9 cellular contexts compared by ENCODE assay signal in the genomic region with DNA sequence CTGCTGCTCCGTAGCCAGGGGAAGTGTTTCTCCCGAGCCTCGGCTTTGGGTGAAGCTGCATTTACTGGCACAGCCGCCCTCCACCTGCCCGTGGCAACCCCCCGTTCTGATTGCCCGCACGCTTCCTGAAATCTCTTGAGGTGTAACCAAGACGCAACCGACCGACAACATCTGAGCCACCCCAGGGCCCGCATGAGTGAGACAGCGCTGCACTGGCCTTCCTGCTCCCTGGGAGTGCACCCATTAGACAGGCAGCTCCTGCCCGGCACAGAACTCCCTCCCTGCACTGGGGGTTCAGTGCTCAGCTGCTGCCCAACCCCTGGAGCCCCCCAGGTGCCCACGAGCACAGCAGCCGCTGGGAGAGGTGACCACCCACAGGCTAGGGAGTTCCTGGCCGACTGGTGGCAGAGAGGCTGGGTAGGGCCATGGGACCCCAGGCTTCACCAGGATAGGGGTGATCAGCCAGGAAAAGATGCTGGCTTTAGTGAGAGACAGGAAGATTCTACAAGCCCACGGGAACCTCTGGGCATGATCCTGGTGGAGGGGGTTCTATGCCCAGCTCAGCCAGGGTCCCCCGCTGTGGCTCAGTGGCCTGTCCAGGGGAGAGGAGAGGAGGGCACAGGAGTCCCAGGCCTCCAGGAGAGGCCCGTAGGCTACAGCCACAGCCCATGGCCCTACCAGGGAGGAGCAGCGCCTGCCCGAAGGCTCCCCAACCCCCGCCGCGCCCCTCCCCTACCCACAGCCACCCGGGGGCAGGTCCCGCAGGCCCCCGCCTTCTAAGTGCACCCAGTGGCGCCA. TPM values are rescaled to one million over a fixed set of nuclear protein-coding genes. Genes with fewer than 3 reads are reported as not detected.
DNase-seq lines count a peak whose midpoint lies in the region; ATAC-seq and TF ChIP-seq lines count a peak whose summit lies in the region.
"Had no signal": no experiment of that assay in that cellular context is flagged by ENCODE, and none has a peak within 500 bp of the region (broad histone marks: within the 10 kb centered on the region; RNA-seq: fewer than 3 reads in every experiment).

No MANE protein-coding gene starts in this region.

- H3K27ac Mint-ChIP-seq in activated naive CD8-positive, alpha-beta T cell treated with anti-CD3 and anti-CD28 coated beads, Interleukin-2, amount 50 U/mL, for 24 hours, result peak overlapping the region; percentile 15
- H3K27ac Mint-ChIP-seq in stimulated activated naive CD8-positive, alpha-beta T cell treated with anti-CD3 and anti-CD28 coated beads, Interleukin-15, amount 100 ng/mL, for 72 hours, result peak overlapping the region; percentile 90 to 95

- POLR2A ChIA-PET in HEK293 (lab: Yijun Ruan, JAX), result interaction anchor here (0.6 to 3.3 kb wide), 6 partner anchors 9 to 330 kb away, joined by 3 to 37 read pairs (median 6); a partner anchor contains a TSS

- DNase-seq in activated naive CD8-positive, alpha-beta T cell treated with anti-CD3 and anti-CD28 coated beads, Interleukin-2, amount 50 U/mL, for 24 hours, result peak; percentile 42
- DNase-seq in stimulated activated naive CD8-positive, alpha-beta T cell treated with anti-CD3 and anti-CD28 coated beads, Interleukin-15, amount 100 ng/mL, for 72 hours, result peak in 1 of 2 donors; percentile 64
- DNase-seq in putamen (ENCODE audit: low spot score) (no peak), H7 (no peak), NCI-H2081 (lab: John Stamatoyannopoulos, UW) (no peak)
- DNase-seq: NCI-H524 had no signal

- peaks cover 6% of the 10 kb centered on the region for H3K27me3 Mint-ChIP-seq in activated naive CD8-positive, alpha-beta T cell treated with anti-CD3 and anti-CD28 coated beads, Interleukin-2, amount 50 U/mL, for 24 hours
- H3K27me3 Mint-ChIP-seq in stimulated activated naive CD8-positive, alpha-beta T cell treated with anti-CD3 and anti-CD28 coated beads, Interleukin-15, amount 100 ng/mL, for 72 hours, result peaks cover 5% of the 10 kb centered on the region

- H3K9ac ChIP-seq in iPS-20b (ENCODE audit: low read depth, low read length), result peak overlapping the region; percentile 54; the same call in 1 of the 2 replicates

- no peaks in the 10 kb centered on the region for H3K9me3 ChIP-seq in HEK293 (ENCODE audit: control insufficient read depth, insufficient read depth, low read depth, low read length)
- H3K9me3 ChIP-seq in iPS-20b (ENCODE audit: insufficient read depth, low read depth, low read length), result no peaks in the 10 kb centered on the region

- H3K4me3 ChIP-seq in HEK293 (ENCODE audit: low read depth, low read length), result no peak overlapping the region
- H3K4me3 ChIP-seq in iPS-20b (ENCODE audit: low read length), result peak overlapping the region; percentile 47; the same call in 1 of the 2 replicates
- no peak overlapping the region for H3K4me3 ChIP-seq in H7 (ENCODE audit: insufficient read depth, low read depth, low read length)

- H3K36me3 ChIP-seq in HEK293 (ENCODE audit: control insufficient read depth in 2 of 2, insufficient read depth in 1 of 2, low read length in 2 of 2) (peaks cover 0 to 65% of the 10 kb centered on the region in 2 experiments; a peak in 2 of 3 replicates), iPS-20b (ENCODE audit: insufficient read depth, low read depth, low read length) (peaks cover 19% of the 10 kb centered on the region), H7 (replicated peaks; ENCODE audit: control insufficient read depth, insufficient read depth, low read length) (no peaks in the 10 kb centered on the region; the same call in 1 of the 2 replicates)

- H3K27me3 ChIP-seq in iPS-20b (ENCODE audit: insufficient read depth, low read length) (no peaks in the 10 kb centered on the region), H7 (ENCODE audit: control insufficient read depth, insufficient read depth, low read length) (no peaks in the 10 kb centered on the region)

- no peak for TF ChIP-seq CTCF in HEK293 (tag by site-specific recombination; IDR thresholded peaks at IDR 0.05)

- no peaks in the 10 kb centered on the region for H3K4me1 ChIP-seq in HEK293 (ENCODE audit: control insufficient read depth, insufficient read depth, low read length)
- peaks cover 12% of the 10 kb centered on the region; the same call in 1 of the 2 replicates for H3K4me1 ChIP-seq in iPS-20b (ENCODE audit: insufficient read depth, low read length)

- H3K27ac ChIP-seq in HEK293 (ENCODE audit: extremely low read depth, low read depth, low read length) (no peak overlapping the region), iPS-20b (ENCODE audit: low read length) (no peak overlapping the region)

- peaks cover 14% of the 10 kb centered on the region for H3K4me1 Mint-ChIP-seq in activated naive CD8-positive, alpha-beta T cell treated with anti-CD3 and anti-CD28 coated beads, Interleukin-2, amount 50 U/mL, for 24 hours
- peaks cover 32% of the 10 kb centered on the region for H3K4me1 Mint-ChIP-seq in stimulated activated naive CD8-positive, alpha-beta T cell treated with anti-CD3 and anti-CD28 coated beads, Interleukin-15, amount 100 ng/mL, for 72 hours

- CTCF ChIA-PET in HEK293 (lab: Yijun Ruan, JAX), result interaction anchor here (0.6 to 2.6 kb wide), 5 partner anchors 17 to 50 kb away, joined by 3 to 14 read pairs (median 3); no protein-coding TSS in a partner anchor

- no peaks in the 10 kb centered on the region for H3K9me3 Mint-ChIP-seq in activated naive CD8-positive, alpha-beta T cell treated with anti-CD3 and anti-CD28 coated beads, Interleukin-2, amount 50 U/mL, for 24 hours
- no peaks in the 10 kb centered on the region for H3K9me3 Mint-ChIP-seq in stimulated activated naive CD8-positive, alpha-beta T cell treated with anti-CD3 and anti-CD28 coated beads, Interleukin-15, amount 100 ng/mL, for 72 hours

- ATAC-seq in activated naive CD8-positive, alpha-beta T cell treated with anti-CD3 and anti-CD28 coated beads, Interleukin-2, amount 50 U/mL, for 24 hours, result peak; percentile 36
- peak; percentile 71 for ATAC-seq in stimulated activated naive CD8-positive, alpha-beta T cell treated with anti-CD3 and anti-CD28 coated beads, Interleukin-15, amount 100 ng/mL, for 72 hours
- ATAC-seq in HG02870 (IDR thresholded peaks at IDR 0.05; ENCODE audit: unreplicated experiment), result no peak

- no peaks in the 10 kb centered on the region for H3K36me3 Mint-ChIP-seq in activated naive CD8-positive, alpha-beta T cell treated with anti-CD3 and anti-CD28 coated beads, Interleukin-2, amount 50 U/mL, for 24 hours (ENCODE audit: low read depth)

- peak overlapping the region; percentile 70 for H3K4me3 Mint-ChIP-seq in activated naive CD8-positive, alpha-beta T cell treated with anti-CD3 and anti-CD28 coated beads, Interleukin-2, amount 50 U/mL, for 24 hours
- peak overlapping the region; percentile 79 to 88 for H3K4me3 Mint-ChIP-seq in stimulated activated naive CD8-positive, alpha-beta T cell treated with anti-CD3 and anti-CD28 coated beads, Interleukin-15, amount 100 ng/mL, for 72 hours

TF ChIP-seq in HEK293, 187 proteins besides CTCF, POLR2A, EP300 and RAD21:
- TF ChIP-seq, protein P1, sequence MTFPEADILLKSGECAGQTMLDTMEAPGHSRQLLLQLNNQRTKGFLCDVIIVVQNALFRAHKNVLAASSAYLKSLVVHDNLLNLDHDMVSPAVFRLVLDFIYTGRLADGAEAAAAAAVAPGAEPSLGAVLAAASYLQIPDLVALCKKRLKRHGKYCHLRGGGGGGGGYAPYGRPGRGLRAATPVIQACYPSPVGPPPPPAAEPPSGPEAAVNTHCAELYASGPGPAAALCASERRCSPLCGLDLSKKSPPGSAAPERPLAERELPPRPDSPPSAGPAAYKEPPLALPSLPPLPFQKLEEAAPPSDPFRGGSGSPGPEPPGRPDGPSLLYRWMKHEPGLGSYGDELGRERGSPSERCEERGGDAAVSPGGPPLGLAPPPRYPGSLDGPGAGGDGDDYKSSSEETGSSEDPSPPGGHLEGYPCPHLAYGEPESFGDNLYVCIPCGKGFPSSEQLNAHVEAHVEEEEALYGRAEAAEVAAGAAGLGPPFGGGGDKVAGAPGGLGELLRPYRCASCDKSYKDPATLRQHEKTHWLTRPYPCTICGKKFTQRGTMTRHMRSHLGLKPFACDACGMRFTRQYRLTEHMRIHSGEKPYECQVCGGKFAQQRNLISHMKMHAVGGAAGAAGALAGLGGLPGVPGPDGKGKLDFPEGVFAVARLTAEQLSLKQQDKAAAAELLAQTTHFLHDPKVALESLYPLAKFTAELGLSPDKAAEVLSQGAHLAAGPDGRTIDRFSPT (tag by site-specific recombination; IDR thresholded peaks at IDR 0.05), result peak; percentile 10; the same call in 1 of the 2 replicates
- TF ChIP-seq ZNF391 (tag by site-specific recombination; IDR thresholded peaks at IDR 0.05; ENCODE audit: borderline replicate concordance, low read depth), result no peak

RNA-seq across cellular contexts. Expression of a gene that starts 14.6 kb away (rescaled TPM):
- total RNA-seq in H7 (2014; rRNA removed; shearing (Covaris generic)), result 33.4 and 39.8 TPM in 2 replicates

RNA-seq across cellular contexts. Expression of a gene that starts 22.7 kb away (rescaled TPM):
- 1.4 and 2.4 TPM in 2 replicates for total RNA-seq in H7 (2014; rRNA removed; shearing (Covaris generic))

RNA-seq across cellular contexts. Expression of a gene that starts 31.4 kb away (rescaled TPM):
- 21.2 and 23.8 TPM in 2 replicates for total RNA-seq in H7 (2014; rRNA removed; shearing (Covaris generic))

RNA-seq across cellular contexts. Expression of a gene that starts 34.0 kb away (rescaled TPM):
- total RNA-seq in H7 (2014; rRNA removed; shearing (Covaris generic)), result 0.52 and 1.1 TPM in 2 replicates

RNA-seq across cellular contexts. Expression of a gene that starts 41.8 kb away (rescaled TPM):
- 15.7 and 22.4 TPM in 2 replicates for total RNA-seq in H7 (2014; rRNA removed; shearing (Covaris generic))
